ENCODE assay signal across 10 cellular contexts in the genomic region with DNA sequence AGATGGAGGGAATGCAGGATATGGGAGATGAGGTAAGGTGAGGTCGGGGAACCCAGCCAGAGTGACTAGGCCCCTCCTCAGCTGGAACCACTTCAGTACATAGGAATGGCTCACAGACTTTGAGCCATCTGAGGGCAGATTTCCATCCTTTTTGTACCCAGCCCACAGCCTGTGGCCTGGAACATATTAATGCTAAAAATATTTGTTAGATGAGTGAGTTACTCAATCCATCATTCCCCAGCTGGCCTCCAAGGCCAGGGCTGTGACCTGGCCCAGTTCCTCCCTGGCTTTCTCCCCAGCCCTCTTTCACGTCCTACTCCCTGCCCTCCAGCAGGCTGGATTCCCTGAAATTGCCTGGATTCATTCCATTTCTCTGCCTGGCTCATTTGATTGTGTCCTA. TPM values are rescaled to one million over a fixed set of nuclear protein-coding genes. Genes with fewer than 3 reads are reported as not detected.
DNase-seq lines count a peak whose midpoint lies in the region; ATAC-seq and TF ChIP-seq lines count a peak whose summit lies in the region.
"Had no signal": no experiment of that assay in that cellular context is flagged by ENCODE, and none has a peak within 500 bp of the region (broad histone marks: within the 10 kb centered on the region; RNA-seq: fewer than 3 reads in every experiment).

No MANE protein-coding gene starts in this region.

- H3K9me3 Mint-ChIP-seq in CD4-positive, alpha-beta T cell = no peaks in the 10 kb centered on the region
- H3K9me3 Mint-ChIP-seq: activated naive CD8-positive, alpha-beta T cell treated with anti-CD3 and anti-CD28 coated beads, Interleukin-2, amount 10 ng/mL, durations not matched to agents 7 days and 5 days had no signal

- intact Hi-C loops in Right ventricle myocardium superior (cut with DNase I) = no loop called here
- intact Hi-C loops in CD4-positive, alpha-beta T cell (cut with DNase I, micrococcal nuclease) = no loop called here

- H3K27me3 ChIP-seq in MM.1S (replicated peaks; ENCODE audit: insufficient read depth, low read length) = no peaks in the 10 kb centered on the region
- no peaks in the 10 kb centered on the region for H3K27me3 ChIP-seq in CD4-positive, alpha-beta T cell (ENCODE audit: control insufficient read depth, insufficient read depth, low read length)

- H3K4me1 Mint-ChIP-seq in CD4-positive, alpha-beta T cell (ENCODE audit: low read depth) = peaks cover 19% of the 10 kb centered on the region

- no peaks in the 10 kb centered on the region for H3K4me1 ChIP-seq in MM.1S (ENCODE audit: low read length)

- no peak overlapping the region for H3K9ac ChIP-seq in MM.1S (ENCODE audit: low read length)

- H3K4me2 ChIP-seq in MM.1S (ENCODE audit: low read depth, low read length) = no peak overlapping the region

- no peak overlapping the region for H3K4me3 Mint-ChIP-seq in CD4-positive, alpha-beta T cell
- H3K4me3 Mint-ChIP-seq: activated naive CD8-positive, alpha-beta T cell treated with anti-CD3 and anti-CD28 coated beads, Interleukin-2, amount 10 ng/mL, durations not matched to agents 7 days and 5 days had no signal

- H3K36me3 ChIP-seq in MM.1S (replicated peaks; ENCODE audit: insufficient read depth, low read length) = no peaks in the 10 kb centered on the region

- H3K9me2 ChIP-seq in MM.1S (replicated peaks; ENCODE audit: insufficient read depth, low read length) = no peaks in the 10 kb centered on the region

- no peak overlapping the region for H3K4me3 ChIP-seq in MM.1S (ENCODE audit: low read length)
- H3K4me3 ChIP-seq: K562 had no signal

- ATAC-seq in Right ventricle myocardium superior (ENCODE audit: poor library complexity) (peak; percentile 96), HG03442 (IDR thresholded peaks at IDR 0.05; ENCODE audit: unreplicated experiment) (no peak)
- no peak for ATAC-seq in CD4-positive, alpha-beta T cell (ENCODE audit: poor library complexity)

- no peak overlapping the region for H2AFZ ChIP-seq in MM.1S (ENCODE audit: low read length)

- no peaks in the 10 kb centered on the region for H3K27me3 Mint-ChIP-seq in CD4-positive, alpha-beta T cell

- no peaks in the 10 kb centered on the region for H3K79me2 ChIP-seq in MM.1S (ENCODE audit: low read length)

- no peak overlapping the region for H3K27ac ChIP-seq in MM.1S (ENCODE audit: low read length)
- no peak overlapping the region for H3K27ac ChIP-seq in CD4-positive, alpha-beta T cell (ENCODE audit: low read depth, low read length)

- DNase-seq in ELR (ENCODE audit: low read depth) = peak; percentile 59
- DNase-seq in amniotic epithelial cell (ENCODE audit: low read depth) = peak; percentile 96
- DNase-seq in Right ventricle myocardium superior = peak; percentile 91
- peak; percentile 62 for DNase-seq in renal cortical epithelial cell (ENCODE audit: low read depth)
- no peak for DNase-seq in MM.1S
- no peak for DNase-seq in stimulated activated CD4-positive, alpha-beta T cell treated with anti-CD3 and anti-CD28 coated beads, Interleukin-2, amount 100 ng/mL, for 24 hours
- DNase-seq in CD4-positive, alpha-beta T cell = no peak
- DNase-seq: activated naive CD8-positive, alpha-beta T cell treated with anti-CD3 and anti-CD28 coated beads, Interleukin-2, amount 10 ng/mL, durations not matched to agents 7 days and 5 days had no signal

- no peaks in the 10 kb centered on the region for H4K20me1 ChIP-seq in MM.1S (ENCODE audit: insufficient read depth, low read length)

- H3F3A ChIP-seq in MM.1S (ENCODE audit: insufficient read depth, low read length) = no peaks in the 10 kb centered on the region

- no peak overlapping the region for H3K27ac Mint-ChIP-seq in CD4-positive, alpha-beta T cell

- H3K36me3 Mint-ChIP-seq in CD4-positive, alpha-beta T cell (ENCODE audit: low read depth) = no peaks in the 10 kb centered on the region
- H3K36me3 Mint-ChIP-seq: activated naive CD8-positive, alpha-beta T cell treated with anti-CD3 and anti-CD28 coated beads, Interleukin-2, amount 10 ng/mL, durations not matched to agents 7 days and 5 days had no signal

- CTCF ChIA-PET in CD4-positive, alpha-beta T cell (lab: Charles Lee) = no interaction called here

- POLR2A ChIA-PET in CD4-positive, alpha-beta T cell (lab: Charles Lee) = no interaction called here

- H3K9me3 ChIP-seq in MM.1S (replicated peaks; ENCODE audit: insufficient read depth, low read length) = no peaks in the 10 kb centered on the region
- H3K9me3 ChIP-seq in CD4-positive, alpha-beta T cell (ENCODE audit: control insufficient read depth, low read length) = no peaks in the 10 kb centered on the region

- no peak for TF ChIP-seq CTCF in MM.1S (IDR thresholded peaks at IDR 0.05; ENCODE audit: low read length)
- no peak for TF ChIP-seq CTCF in CD4-positive, alpha-beta T cell (IDR thresholded peaks at IDR 0.05)

RNA-seq across cellular contexts. Expression of a gene that starts 57.2 kb away (rescaled TPM):
- total RNA-seq in Right ventricle myocardium superior = 17.3 TPM
- total RNA-seq in renal cortical epithelial cell = 2.3 and 10.1 TPM in 2 replicates
- 1 to 10 TPM; 2.5 to 3.4 TPM for total RNA-seq in CD4-positive, alpha-beta T cell

Comparison
In these comparisons a context has a peak if more than half of its experiments do, and no peak if none do; other contexts are left out.
1. DNase-seq: peak in ELR (single experiment), amniotic epithelial cell (single experiment), Right ventricle myocardium superior (single experiment) and renal cortical epithelial cell (single experiment); none in MM.1S (single experiment), stimulated activated CD4-positive, alpha-beta T cell treated with anti-CD3 and anti-CD28 coated beads, Interleukin-2, amount 100 ng/mL, for 24 hours (0 of 2) and CD4-positive, alpha-beta T cell (0 of 10).